In the genomic region with DNA sequence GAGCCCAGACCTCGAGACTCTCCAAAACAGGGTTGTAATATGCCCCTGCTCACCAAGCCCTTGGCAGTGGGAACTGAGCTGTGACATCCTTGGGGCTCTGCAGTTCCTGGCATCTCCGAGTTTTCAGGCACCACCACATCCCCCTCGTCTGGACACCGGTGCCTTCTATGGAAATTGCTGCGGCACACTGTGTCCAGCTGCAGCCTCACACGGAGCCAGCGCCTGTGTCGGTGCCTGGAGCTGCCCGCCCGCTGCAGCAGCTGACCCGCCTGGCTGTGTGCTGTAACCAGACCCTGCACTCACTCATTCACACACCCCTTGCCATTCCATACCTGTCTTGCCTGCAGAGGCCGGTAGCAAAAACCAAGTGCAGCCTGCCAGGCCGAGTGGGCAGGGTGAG, we compare ENCODE assay signal across 13 cellular contexts. TPM values are rescaled to one million over a fixed set of nuclear protein-coding genes. Genes with fewer than 3 reads are reported as not detected.
DNase-seq lines count a peak whose midpoint lies in the region; ATAC-seq and TF ChIP-seq lines count a peak whose summit lies in the region.
"Had no signal": no experiment of that assay in that cellular context is flagged by ENCODE, and none has a peak within 500 bp of the region (broad histone marks: within the 10 kb centered on the region; RNA-seq: fewer than 3 reads in every experiment).

No MANE protein-coding gene starts in this region.

- peak; percentile 71 for ATAC-seq in Right ventricle myocardium superior (ENCODE audit: poor library complexity)
- ATAC-seq: PC-3 had no signal

- TF ChIP-seq POLR2A in uterus (IDR thresholded peaks at IDR 0.05), result no peak

- H3K4me1 ChIP-seq in uterus, result peaks cover 0 to 21% of the 10 kb centered on the region in 2 donors

- no peak overlapping the region for H3K4me3 ChIP-seq in uterus

- CTCF ChIA-PET in Calu3 (lab: Charles Lee), result no interaction called here

- no peak overlapping the region for H3K4me3 Mint-ChIP-seq in activated naive CD4-positive, alpha-beta T cell treated with anti-CD3 and anti-CD28 coated beads, Interleukin-2, amount 50 U/mL, for 24 hours
- no peak overlapping the region for H3K4me3 Mint-ChIP-seq in Calu3 (ENCODE audit: low read depth, unreplicated experiment)
- no peak overlapping the region for H3K4me3 Mint-ChIP-seq in activated T-helper 2 cell treated with anti-CD3 and anti-CD28 coated beads, Interferon-gamma antibody, Interleukin-2, Interleukin-4, amounts not matched to agents 10 μg/mL and 5 μg/mL and 100 μg/mL, durations not matched to agents 14 hours and 24 hours and 36 hours (ENCODE audit: low read depth)

- no peaks in the 10 kb centered on the region for H3K9me3 ChIP-seq in uterus

- H3K27ac Mint-ChIP-seq in activated naive CD4-positive, alpha-beta T cell treated with anti-CD3 and anti-CD28 coated beads, Interleukin-2, amount 50 U/mL, for 24 hours, result peak overlapping the region; percentile 46
- no peak overlapping the region for H3K27ac Mint-ChIP-seq in Calu3 (ENCODE audit: unreplicated experiment)
- no peak overlapping the region for H3K27ac Mint-ChIP-seq in activated T-helper 2 cell treated with anti-CD3 and anti-CD28 coated beads, Interferon-gamma antibody, Interleukin-2, Interleukin-4, amounts not matched to agents 10 μg/mL and 5 μg/mL and 100 μg/mL, durations not matched to agents 14 hours and 24 hours and 36 hours

- no peaks in the 10 kb centered on the region for H3K27me3 ChIP-seq in uterus

- peaks cover 87% of the 10 kb centered on the region for H3K4me1 Mint-ChIP-seq in activated naive CD4-positive, alpha-beta T cell treated with anti-CD3 and anti-CD28 coated beads, Interleukin-2, amount 50 U/mL, for 24 hours
- peaks cover 39% of the 10 kb centered on the region for H3K4me1 Mint-ChIP-seq in Calu3 (ENCODE audit: low read depth, unreplicated experiment)
- H3K4me1 Mint-ChIP-seq in activated T-helper 2 cell treated with anti-CD3 and anti-CD28 coated beads, Interferon-gamma antibody, Interleukin-2, Interleukin-4, amounts not matched to agents 10 μg/mL and 5 μg/mL and 100 μg/mL, durations not matched to agents 14 hours and 24 hours and 36 hours (ENCODE audit: low read depth), result peaks cover 33% of the 10 kb centered on the region

- intact Hi-C loops in Right ventricle myocardium superior (cut with DNase I), result no loop called here
- intact Hi-C loops in uterus (cut with DNase I; ENCODE audit: low total_unique reads), result no loop called here
- intact Hi-C loops in Calu3 (cut with micrococcal nuclease; ENCODE audit: unreplicated experiment), result no loop called here
- intact Hi-C loops in activated T-helper 2 cell treated with anti-CD3 and anti-CD28 coated beads, Interferon-gamma antibody, Interleukin-2, Interleukin-4, amounts not matched to agents 10 μg/mL and 5 μg/mL and 100 μg/mL, durations not matched to agents 14 hours and 24 hours and 36 hours (cut with micrococcal nuclease), result no loop called here

- H3K9me3 Mint-ChIP-seq in activated naive CD4-positive, alpha-beta T cell treated with anti-CD3 and anti-CD28 coated beads, Interleukin-2, amount 50 U/mL, for 24 hours, result no peaks in the 10 kb centered on the region
- H3K9me3 Mint-ChIP-seq in Calu3 (ENCODE audit: low read depth, unreplicated experiment), result no peaks in the 10 kb centered on the region
- H3K9me3 Mint-ChIP-seq in activated T-helper 2 cell treated with anti-CD3 and anti-CD28 coated beads, Interferon-gamma antibody, Interleukin-2, Interleukin-4, amounts not matched to agents 10 μg/mL and 5 μg/mL and 100 μg/mL, durations not matched to agents 14 hours and 24 hours and 36 hours, result no peaks in the 10 kb centered on the region

- peak overlapping the region; percentile 67 to 72 for H3K27ac ChIP-seq in uterus

- TF ChIP-seq CTCF in uterus (IDR thresholded peaks at IDR 0.05) (no peak), Calu3 (IDR thresholded peaks at IDR 0.05; ENCODE audit: unreplicated experiment) (no peak)

- H3K27me3 Mint-ChIP-seq in activated naive CD4-positive, alpha-beta T cell treated with anti-CD3 and anti-CD28 coated beads, Interleukin-2, amount 50 U/mL, for 24 hours, result no peaks in the 10 kb centered on the region
- no peaks in the 10 kb centered on the region for H3K27me3 Mint-ChIP-seq in Calu3 (ENCODE audit: unreplicated experiment)
- H3K27me3 Mint-ChIP-seq in activated T-helper 2 cell treated with anti-CD3 and anti-CD28 coated beads, Interferon-gamma antibody, Interleukin-2, Interleukin-4, amounts not matched to agents 10 μg/mL and 5 μg/mL and 100 μg/mL, durations not matched to agents 14 hours and 24 hours and 36 hours (ENCODE audit: low read depth), result no peaks in the 10 kb centered on the region

- peaks cover 18% of the 10 kb centered on the region for H3K36me3 Mint-ChIP-seq in activated naive CD4-positive, alpha-beta T cell treated with anti-CD3 and anti-CD28 coated beads, Interleukin-2, amount 50 U/mL, for 24 hours
- H3K36me3 Mint-ChIP-seq in Calu3 (ENCODE audit: insufficient read depth, unreplicated experiment), result peaks cover 18% of the 10 kb centered on the region
- H3K36me3 Mint-ChIP-seq in activated T-helper 2 cell treated with anti-CD3 and anti-CD28 coated beads, Interferon-gamma antibody, Interleukin-2, Interleukin-4, amounts not matched to agents 10 μg/mL and 5 μg/mL and 100 μg/mL, durations not matched to agents 14 hours and 24 hours and 36 hours (ENCODE audit: low read depth), result peaks cover 65% of the 10 kb centered on the region

- no peaks in the 10 kb centered on the region for H3K36me3 ChIP-seq in uterus

- no peak for DNase-seq in activated naive CD4-positive, alpha-beta T cell treated with anti-CD3 and anti-CD28 coated beads, Interleukin-2, amount 50 U/mL, for 16 hours
- peak; percentile 61 for DNase-seq in Right ventricle myocardium superior
- peak in 45 of 56 donors; percentile 13 to 82 (median 57) for DNase-seq in nucleus accumbens (lab: John Stamatoyannopoulos, UW)
- no peak for DNase-seq in uterus
- no peak for DNase-seq in NCI-H2029 treated with DMSO at 0.1 percent for 48 hours (lab: John Stamatoyannopoulos, UW)
- no peak for DNase-seq in Calu3
- DNase-seq in activated T-helper 2 cell treated with anti-CD3 and anti-CD28 coated beads, Interferon-gamma antibody, Interleukin-2, Interleukin-4, amounts not matched to agents 10 μg/mL and 5 μg/mL and 100 μg/mL, durations not matched to agents 14 hours and 24 hours and 36 hours (ENCODE audit: low spot score), result no peak
- DNase-seq: activated CD4-positive, CD25-positive, alpha-beta regulatory T cell treated with anti-CD3 and anti-CD28 coated beads, Interleukin-2, amount 50 U/mL, for 72 hours; NCI-H1436; NCI-H510A; PC-3; retina had no signal

- no TSS peak for BruUV-seq in Calu3 (replicated peaks; lab: Mats Ljungman, UMichigan)

RNA-seq across cellular contexts. Expression of a gene that starts 11.8 kb away (rescaled TPM):
- total RNA-seq in Right ventricle myocardium superior (57.7 TPM), uterus (10 to 100 TPM in 3 of 4 donors, 1 to 10 TPM in 1; 8.5 to 47.4 (median 33.1) TPM), Calu3 (2022) (47.6 and 48.9 TPM in 2 replicates)
- total RNA-seq in activated T-helper 2 cell treated with anti-CD3 and anti-CD28 coated beads, Interferon-gamma antibody, Interleukin-2, Interleukin-4, amounts not matched to agents 10 μg/mL and 5 μg/mL and 100 μg/mL, durations not matched to agents 14 hours and 24 hours and 36 hours, result 54.7 and 58.1 TPM in 2 replicates

RNA-seq across cellular contexts. Expression of a gene that starts 21.0 kb away (rescaled TPM):
- total RNA-seq in Right ventricle myocardium superior (0.32 TPM), uterus (under 1 TPM; 0.21 to 0.48 (median 0.28) TPM), Calu3 (2022) (0.05 and 0.39 TPM in 2 replicates)
- 0.07 and 0.30 TPM in 2 replicates for total RNA-seq in activated T-helper 2 cell treated with anti-CD3 and anti-CD28 coated beads, Interferon-gamma antibody, Interleukin-2, Interleukin-4, amounts not matched to agents 10 μg/mL and 5 μg/mL and 100 μg/mL, durations not matched to agents 14 hours and 24 hours and 36 hours

Comparison
In these comparisons a context has a peak if more than half of its experiments do, and no peak if none do; other contexts are left out.
1. DNase-seq: peak in Right ventricle myocardium superior (single experiment) and nucleus accumbens (45 of 56); none in activated naive CD4-positive, alpha-beta T cell treated with anti-CD3 and anti-CD28 coated beads, Interleukin-2, amount 50 U/mL, for 16 hours (single experiment), uterus (0 of 2), NCI-H2029 treated with DMSO at 0.1 percent for 48 hours (single experiment), Calu3 (single experiment) and activated T-helper 2 cell treated with anti-CD3 and anti-CD28 coated beads, Interferon-gamma antibody, Interleukin-2, Interleukin-4, amounts not matched to agents 10 μg/mL and 5 μg/mL and 100 μg/mL, durations not matched to agents 14 hours and 24 hours and 36 hours (single experiment).